Comparison of ENCODE assay signal across 21 cellular contexts in genomic region chr17:72576289-72576759, GRCh38.
A peak's percentile ranks its signal among the peaks of the same experiment; 100 is the strongest.
DNase-seq lines count a peak whose midpoint lies in the region; ATAC-seq, FAIRE-seq and TF ChIP-seq lines count a peak whose summit lies in the region.
"Had no signal": no experiment of that assay in that cellular context is flagged by ENCODE, and none has a peak within 500 bp of the region (broad histone marks: within the 10 kb centered on the region; RNA-seq: fewer than 3 reads in every experiment).

No MANE protein-coding gene starts in this region.

- no peak overlapping the region for H3K4me2 ChIP-seq in MM.1S (ENCODE audit: low read depth, low read length)

- H3K36me3 ChIP-seq in HUES6 (ENCODE audit: control insufficient read depth, insufficient read depth, low read length) (no peaks in the 10 kb centered on the region), MM.1S (replicated peaks; ENCODE audit: insufficient read depth, low read length) (no peaks in the 10 kb centered on the region)
- H3K36me3 ChIP-seq: left lung, prostate gland, transverse colon had no signal

- H3K27ac ChIP-seq in HUES6 (ENCODE audit: low read depth, low read length) (no peak overlapping the region), MM.1S (ENCODE audit: low read length) (no peak overlapping the region)
- H3K27ac ChIP-seq: left lung, prostate gland, transverse colon had no signal

- DNase-seq in iPS-NIHi7 (ENCODE audit: extremely low spot score) (peak; percentile 66), progenitor cell of endocrine pancreas (ENCODE audit: low spot score, unreplicated experiment) (no peak), MM.1S (no peak), HTR-8/SVneo (ENCODE audit: insufficient read length, low spot score) (no peak)
- no peak for DNase-seq in stimulated activated CD4-positive, alpha-beta T cell treated with anti-CD3 and anti-CD28 coated beads, Interleukin-4, amount 100 ng/mL, for 24 hours
- DNase-seq in effector memory CD8-positive, alpha-beta T cell = no peak
- DNase-seq: activated CD4-positive, alpha-beta T cell treated with anti-CD3 and anti-CD28 coated beads, Interleukin-2, amount 50 U/mL, for 4 hours; activated T-cell treated with anti-CD3 and anti-CD28 coated beads, Interleukin-2, amount 50 U/mL, for 24 hours; effector memory CD4-positive, alpha-beta T cell; HCEC 1CT; left lung; NCI-H1417; NCI-H2171; transverse colon had no signal

- H3K9me2 ChIP-seq in MM.1S (replicated peaks; ENCODE audit: insufficient read depth, low read length) = no peaks in the 10 kb centered on the region

- no peaks in the 10 kb centered on the region for H3K9me3 ChIP-seq in HUES6 (ENCODE audit: control insufficient read depth, insufficient read depth, low read depth, low read length)
- no peaks in the 10 kb centered on the region for H3K9me3 ChIP-seq in MM.1S (replicated peaks; ENCODE audit: insufficient read depth, low read length)
- H3K9me3 ChIP-seq: left lung, prostate gland, transverse colon had no signal

- peaks cover 6% of the 10 kb centered on the region for H3K36me3 Mint-ChIP-seq in brain
- H3K36me3 Mint-ChIP-seq in progenitor cell of endocrine pancreas (ENCODE audit: insufficient read depth) = peaks cover 2% of the 10 kb centered on the region
- H3K36me3 Mint-ChIP-seq in effector memory CD8-positive, alpha-beta T cell (ENCODE audit: insufficient read depth) = no peaks in the 10 kb centered on the region
- H3K36me3 Mint-ChIP-seq: activated naive CD8-positive, alpha-beta T cell; stimulated activated effector memory CD8-positive, alpha-beta T cell treated with anti-CD3 and anti-CD28 coated beads, Interleukin-12 subunit alpha, Interleukin-12 subunit beta, amount 100 ng/mL, for 72 hours had no signal

- H3K27me3 ChIP-seq in HUES6 (ENCODE audit: control insufficient read depth, insufficient read depth, low read length) = peaks cover 10% of the 10 kb centered on the region; the same call in 1 of the 2 replicates
- no peaks in the 10 kb centered on the region for H3K27me3 ChIP-seq in MM.1S (replicated peaks; ENCODE audit: insufficient read depth, low read length)
- H3K27me3 ChIP-seq: transverse colon had no signal

- peaks cover 83% of the 10 kb centered on the region for H3K4me1 Mint-ChIP-seq in brain
- H3K4me1 Mint-ChIP-seq in progenitor cell of endocrine pancreas (ENCODE audit: low read depth) = peaks cover 83% of the 10 kb centered on the region
- H3K4me1 Mint-ChIP-seq in effector memory CD8-positive, alpha-beta T cell (ENCODE audit: low read depth in 2 of 2) = no peaks in the 10 kb centered on the region
- H3K4me1 Mint-ChIP-seq: B cell; stimulated activated effector memory CD8-positive, alpha-beta T cell treated with anti-CD3 and anti-CD28 coated beads, Interleukin-12 subunit alpha, Interleukin-12 subunit beta, amount 100 ng/mL, for 72 hours had no signal

- peaks cover 100% of the 10 kb centered on the region for H3K79me2 ChIP-seq in MM.1S (ENCODE audit: low read length)

- no peak for TF ChIP-seq CTCF in brain (conservative IDR thresholded peaks at IDR 0.05)
- TF ChIP-seq CTCF in progenitor cell of endocrine pancreas (IDR thresholded peaks at IDR 0.05; ENCODE audit: unreplicated experiment) = no peak
- no peak for TF ChIP-seq CTCF in MM.1S (IDR thresholded peaks at IDR 0.05; ENCODE audit: low read length)

- H3K9me3 Mint-ChIP-seq in brain (peaks cover 0 to 3% (median 0%) of the 10 kb centered on the region in 5 experiments), progenitor cell of endocrine pancreas (ENCODE audit: low read depth) (no peaks in the 10 kb centered on the region)
- no peaks in the 10 kb centered on the region for H3K9me3 Mint-ChIP-seq in effector memory CD8-positive, alpha-beta T cell
- H3K9me3 Mint-ChIP-seq: activated T-cell treated with anti-CD3 and anti-CD28 coated beads, Interleukin-2, amount 50 U/mL, for 24 hours; stimulated activated effector memory CD8-positive, alpha-beta T cell treated with anti-CD3 and anti-CD28 coated beads, Interleukin-12 subunit alpha, Interleukin-12 subunit beta, amount 100 ng/mL, for 72 hours had no signal

- H2AFZ ChIP-seq in MM.1S (ENCODE audit: low read length) = no peak overlapping the region

- no peak for ATAC-seq in effector memory CD8-positive, alpha-beta T cell (replicated peaks)
- ATAC-seq: left lung; stimulated activated effector memory CD8-positive, alpha-beta T cell treated with anti-CD3 and anti-CD28 coated beads, Interleukin-12 subunit alpha, Interleukin-12 subunit beta, amount 100 ng/mL, for 72 hours had no signal

- H3K27me3 Mint-ChIP-seq in brain (peaks cover 9% of the 10 kb centered on the region), progenitor cell of endocrine pancreas (no peaks in the 10 kb centered on the region)
- peaks cover 35 to 72% of the 10 kb centered on the region in 2 donors for H3K27me3 Mint-ChIP-seq in effector memory CD8-positive, alpha-beta T cell

- H3K4me3 ChIP-seq in HUES6 (ENCODE audit: low read depth, low read length) (peak overlapping the region; percentile 32), MM.1S (ENCODE audit: low read length) (no peak overlapping the region)
- H3K4me3 ChIP-seq: left lung, prostate gland, transverse colon had no signal

- H3F3A ChIP-seq in MM.1S (ENCODE audit: insufficient read depth, low read length) = no peaks in the 10 kb centered on the region

- no peak for FAIRE-seq in HTR-8/SVneo (lab: Jason Lieb, UNC)
- FAIRE-seq: bronchial epithelial cell had no signal

- H3K9ac ChIP-seq in HUES6 (ENCODE audit: low read length) = no peak overlapping the region
- no peak overlapping the region for H3K9ac ChIP-seq in MM.1S (ENCODE audit: low read length)

- H3K27ac Mint-ChIP-seq in brain (peak overlapping the region; percentile 73 to 95 (median 85)), progenitor cell of endocrine pancreas (peak overlapping the region; percentile 90)
- H3K27ac Mint-ChIP-seq in effector memory CD8-positive, alpha-beta T cell = no peak overlapping the region
- H3K27ac Mint-ChIP-seq: activated naive CD8-positive, alpha-beta T cell; activated T-cell treated with anti-CD3 and anti-CD28 coated beads, Interleukin-2, amount 50 U/mL, for 24 hours; B cell; stimulated activated effector memory CD8-positive, alpha-beta T cell treated with anti-CD3 and anti-CD28 coated beads, Interleukin-12 subunit alpha, Interleukin-12 subunit beta, amount 100 ng/mL, for 72 hours had no signal

- peak overlapping the region; percentile 40 to 72 (median 63) for H3K4me3 Mint-ChIP-seq in brain
- H3K4me3 Mint-ChIP-seq in progenitor cell of endocrine pancreas (ENCODE audit: low read depth) = peak overlapping the region; percentile 25
- H3K4me3 Mint-ChIP-seq in effector memory CD8-positive, alpha-beta T cell = no peak overlapping the region
- H3K4me3 Mint-ChIP-seq: activated naive CD8-positive, alpha-beta T cell; activated T-cell treated with anti-CD3 and anti-CD28 coated beads, Interleukin-2, amount 50 U/mL, for 24 hours; B cell; stimulated activated effector memory CD8-positive, alpha-beta T cell treated with anti-CD3 and anti-CD28 coated beads, Interleukin-12 subunit alpha, Interleukin-12 subunit beta, amount 100 ng/mL, for 72 hours had no signal

- H3K4me1 ChIP-seq in HUES6 (ENCODE audit: control insufficient read depth, insufficient read depth, low read length) (peaks cover 24% of the 10 kb centered on the region), MM.1S (ENCODE audit: low read length) (no peaks in the 10 kb centered on the region)
- H3K4me1 ChIP-seq: left lung, prostate gland had no signal

- peaks cover 27% of the 10 kb centered on the region; the same call in 1 of the 2 replicates for H4K20me1 ChIP-seq in MM.1S (ENCODE audit: insufficient read depth, low read length)

Comparison
In these comparisons a context has a peak if more than half of its experiments do, and no peak if none do; other contexts are left out.
1. H3K27ac Mint-ChIP-seq: peak in brain (5 of 5) and progenitor cell of endocrine pancreas (single experiment); none in effector memory CD8-positive, alpha-beta T cell (0 of 2).
2. H3K4me3 Mint-ChIP-seq: peak in brain (5 of 5) and progenitor cell of endocrine pancreas (single experiment); none in effector memory CD8-positive, alpha-beta T cell (0 of 2).